In the genomic region with DNA sequence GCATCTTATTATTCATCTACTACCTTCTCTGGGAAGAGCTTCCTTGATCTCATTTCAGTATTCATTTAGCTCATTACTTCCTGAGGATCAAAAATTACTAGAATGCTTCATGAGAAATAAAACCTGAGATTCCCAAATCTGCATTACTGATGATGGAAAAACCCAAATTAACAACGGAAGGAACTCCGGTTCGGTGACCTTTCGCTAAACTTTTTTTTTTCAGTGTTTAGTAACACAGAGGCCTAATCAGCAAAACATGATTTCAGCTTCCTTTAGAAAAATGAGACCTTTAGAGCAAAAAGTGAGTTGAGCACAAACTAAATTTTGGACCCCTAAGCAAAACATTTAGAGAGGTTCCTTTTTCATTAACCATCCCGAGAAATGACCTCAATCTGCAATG, we compare ENCODE assay signal across 20 cellular contexts.
DNase-seq lines count a peak whose midpoint lies in the region; ATAC-seq and TF ChIP-seq lines count a peak whose summit lies in the region.
"Had no signal": no experiment of that assay in that cellular context is flagged by ENCODE, and none has a peak within 500 bp of the region (broad histone marks: within the 10 kb centered on the region; RNA-seq: fewer than 3 reads in every experiment).

No MANE protein-coding gene starts in this region.

- TF ChIP-seq CTCF in left ventricle myocardium inferior (IDR thresholded peaks at IDR 0.05; ENCODE audit: borderline replicate concordance) = no peak
- no peak for TF ChIP-seq CTCF in Panc1 (IDR thresholded peaks at IDR 0.05)
- TF ChIP-seq CTCF in spleen (IDR thresholded peaks at IDR 0.05 in 8 of 11, conservative IDR thresholded peaks at IDR 0.05 in 3 of 11) = no peak
- TF ChIP-seq CTCF in activated CD8-positive, alpha-beta T cell treated with anti-CD3 and anti-CD28 coated beads for 36 hours (IDR thresholded peaks at IDR 0.05) = no peak

- no peak overlapping the region for H3K27ac Mint-ChIP-seq in activated CD8-positive, alpha-beta T cell treated with anti-CD3 and anti-CD28 coated beads for 36 hours
- H3K27ac Mint-ChIP-seq: B cell; CD4-positive, alpha-beta T cell; CD8-positive, alpha-beta T cell had no signal

- H3K4me3 Mint-ChIP-seq in activated CD8-positive, alpha-beta T cell treated with anti-CD3 and anti-CD28 coated beads for 36 hours = no peak overlapping the region
- H3K4me3 Mint-ChIP-seq: B cell; CD4-positive, alpha-beta T cell; CD8-positive, alpha-beta T cell had no signal

- intact Hi-C loops in left ventricle myocardium inferior (cut with micrococcal nuclease) (loop anchor here (5.0 kb wide), 1 partner anchor 43 kb away; no protein-coding TSS in a partner anchor), cardiac septum (cut with DNase I) (loop anchor here (5.0 kb wide), 4 partner anchors 63 to 313 kb away; no protein-coding TSS in a partner anchor), Panc1 (cut with micrococcal nuclease; ENCODE audit: unreplicated experiment) (no loop called here), spleen (cut with DNase I; ENCODE audit: low total_unique reads) (no loop called here)
- intact Hi-C loops in activated CD8-positive, alpha-beta T cell treated with anti-CD3 and anti-CD28 coated beads for 36 hours (cut with micrococcal nuclease) = no loop called here

- no peak for TF ChIP-seq POLR2A in spleen (IDR thresholded peaks at IDR 0.05)

- H3K4me3 ChIP-seq in left ventricle myocardium inferior = no peak overlapping the region
- H3K4me3 ChIP-seq in BLaER1 = no peak overlapping the region
- H3K4me3 ChIP-seq in Panc1 (ENCODE audit: low read depth in 2 of 2, low read length in 2 of 2) = no peak overlapping the region
- H3K4me3 ChIP-seq in spleen = no peak overlapping the region
- H3K4me3 ChIP-seq: A549, GM12878 had no signal

- WGBS in spleen, 5 donors = 55 to 87% (median 69%) methylated on average over 5 of the region's 5 CpGs

- H4K20me1 ChIP-seq in BLaER1 = peaks cover 66% of the 10 kb centered on the region

- in situ Hi-C loops in Panc1 (cut with HindIII; ENCODE audit: low pct_unique_long_range_greater_than_20kb, low sequenced_read_pairs) = no loop called here

- H3K4me2 ChIP-seq in BLaER1 = 0 out of 2 replicates have a peak overlapping the region, but pooled peaks have one; percentile 18

- no peaks in the 10 kb centered on the region for H3K27me3 ChIP-seq in left ventricle myocardium inferior (ENCODE audit: low read depth)
- no peaks in the 10 kb centered on the region for H3K27me3 ChIP-seq in BLaER1
- H3K27me3 ChIP-seq in Panc1 (ENCODE audit: control insufficient read depth, insufficient read depth, low read length) = no peaks in the 10 kb centered on the region
- no peaks in the 10 kb centered on the region for H3K27me3 ChIP-seq in spleen (replicated peaks in 1 of 7)

- H3K4me1 ChIP-seq in left ventricle myocardium inferior (peaks cover 54% of the 10 kb centered on the region), BLaER1 (peaks cover 12% of the 10 kb centered on the region), Panc1 (ENCODE audit: control insufficient read depth, insufficient read depth, low read length) (peaks cover 34% of the 10 kb centered on the region), spleen (peaks cover 8 to 48% (median 23%) of the 10 kb centered on the region in 6 donors)

- POLR2A ChIA-PET in Panc1 (lab: Charles Lee) = no interaction called here
- POLR2A ChIA-PET in activated CD8-positive, alpha-beta T cell treated with anti-CD3 and anti-CD28 coated beads for 36 hours (lab: Charles Lee) = interaction anchor here (1.5 kb wide), 1 partner anchor 26 kb away, joined by 3 read pairs; no protein-coding TSS in a partner anchor

- H3K9me3 ChIP-seq in left ventricle myocardium inferior (replicated peaks) = no peaks in the 10 kb centered on the region
- H3K9me3 ChIP-seq in BLaER1 = no peaks in the 10 kb centered on the region
- no peaks in the 10 kb centered on the region for H3K9me3 ChIP-seq in Panc1 (ENCODE audit: control insufficient read depth, insufficient read depth, low read depth, low read length)
- no peaks in the 10 kb centered on the region for H3K9me3 ChIP-seq in spleen
- H3K9me3 ChIP-seq: A549, Caco-2 had no signal

- no peak for ATAC-seq in Panc1
- no peak for ATAC-seq in activated CD8-positive, alpha-beta T cell treated with anti-CD3 and anti-CD28 coated beads for 36 hours
- ATAC-seq: A549; CD8-positive, alpha-beta T cell; GM12878 had no signal

- H3K27ac ChIP-seq in left ventricle myocardium inferior (replicated peaks) = peak overlapping the region; percentile 46
- no peak overlapping the region for H3K27ac ChIP-seq in BLaER1
- H3K27ac ChIP-seq in Panc1 (ENCODE audit: low read length) = peak overlapping the region; percentile 29; the same call in 1 of the 2 replicates
- H3K27ac ChIP-seq in spleen = peak overlapping the region in 7 of 8 donors; percentile 10 to 67 (median 55)
- H3K27ac ChIP-seq: 22Rv1, A549, C4-2B had no signal

- BruUV-seq in Panc1 (replicated peaks; lab: Mats Ljungman, UMichigan) = no TSS peak

- H3K9me3 Mint-ChIP-seq in activated CD8-positive, alpha-beta T cell treated with anti-CD3 and anti-CD28 coated beads for 36 hours = no peaks in the 10 kb centered on the region
- H3K9me3 Mint-ChIP-seq: CD4-positive, alpha-beta T cell; CD8-positive, alpha-beta T cell had no signal

- no peaks in the 10 kb centered on the region for H3K36me3 ChIP-seq in left ventricle myocardium inferior
- H3K36me3 ChIP-seq in BLaER1 = no peaks in the 10 kb centered on the region
- H3K36me3 ChIP-seq in Panc1 (ENCODE audit: control insufficient read depth, insufficient read depth, low read length) = no peaks in the 10 kb centered on the region
- no peaks in the 10 kb centered on the region for H3K36me3 ChIP-seq in spleen

- no peak overlapping the region for H3K9ac ChIP-seq in BLaER1

- CTCF ChIA-PET in Panc1 (lab: Charles Lee) = no interaction called here
- CTCF ChIA-PET in activated CD8-positive, alpha-beta T cell treated with anti-CD3 and anti-CD28 coated beads for 36 hours (lab: Charles Lee) = no interaction called here

- DNase-seq in left ventricle myocardium inferior = no peak
- no peak for DNase-seq in cardiac septum (ENCODE audit: low spot score)
- no peak for DNase-seq in Panc1 (ENCODE audit: low read depth, low spot score)
- no peak for DNase-seq in spleen
- no peak for DNase-seq in activated CD8-positive, alpha-beta T cell treated with anti-CD3 and anti-CD28 coated beads for 36 hours
- DNase-seq in stimulated activated CD4-positive, alpha-beta T cell treated with anti-CD3 and anti-CD28 coated beads, Interleukin-2, amount 100 ng/mL, for 48 hours = no peak
- no peak for DNase-seq in RPMI8226
- DNase-seq: AML-193; Caco-2; Calu3; CD4-positive, alpha-beta T cell; CD8-positive, alpha-beta T cell; DMS79 treated with DMSO at 0.1 percent for 48 hours; GF-D8 had no signal

- H3K4me1 Mint-ChIP-seq in activated CD8-positive, alpha-beta T cell treated with anti-CD3 and anti-CD28 coated beads for 36 hours (ENCODE audit: low read depth) = no peaks in the 10 kb centered on the region
- H3K4me1 Mint-ChIP-seq: B cell had no signal

- no peaks in the 10 kb centered on the region for H3K27me3 Mint-ChIP-seq in activated CD8-positive, alpha-beta T cell treated with anti-CD3 and anti-CD28 coated beads for 36 hours
- H3K27me3 Mint-ChIP-seq: CD4-positive, alpha-beta T cell had no signal

- H3K36me3 Mint-ChIP-seq in activated CD8-positive, alpha-beta T cell treated with anti-CD3 and anti-CD28 coated beads for 36 hours (ENCODE audit: low read depth) = no peaks in the 10 kb centered on the region
- H3K36me3 Mint-ChIP-seq: CD8-positive, alpha-beta T cell had no signal

Comparison
In these comparisons a context has a peak if more than half of its experiments do, and no peak if none do; other contexts are left out.
1. intact Hi-C loops: an anchor here in left ventricle myocardium inferior (5.0 kb wide) and cardiac septum (5.0 kb wide); none called in Panc1, spleen and activated CD8-positive, alpha-beta T cell treated with anti-CD3 and anti-CD28 coated beads for 36 hours.